ENCODE assay signal across 12 cellular contexts in the genomic region with DNA sequence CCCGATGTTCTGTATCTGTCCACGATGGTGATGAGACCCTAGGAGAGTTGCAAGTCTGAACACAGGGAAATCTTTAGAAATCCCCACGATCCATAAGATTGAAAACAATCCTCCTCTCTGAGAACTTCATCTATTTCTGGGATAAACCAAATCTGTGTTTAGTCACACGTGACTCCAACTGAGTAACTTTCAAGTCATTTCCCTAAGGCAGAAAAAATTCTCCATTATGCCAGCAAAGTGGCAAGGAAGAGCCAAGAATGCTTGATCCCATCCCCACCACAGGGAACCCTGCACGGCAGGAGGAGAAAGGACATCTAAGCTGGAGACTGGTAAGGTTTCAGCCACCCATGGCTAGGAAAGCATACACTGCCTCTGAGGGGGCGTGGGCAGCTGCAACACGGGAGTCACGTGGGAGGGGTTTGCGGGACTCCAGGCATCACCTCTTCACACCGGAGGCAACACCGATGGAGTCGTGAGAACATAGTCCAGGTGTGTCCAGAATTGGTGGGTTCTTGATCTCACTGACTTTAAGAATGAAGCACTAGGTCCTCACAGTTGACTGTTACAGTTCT. TPM values are rescaled to one million over a fixed set of nuclear protein-coding genes. Genes with fewer than 3 reads are reported as not detected.
A peak's percentile ranks its signal among the peaks of the same experiment; 100 is the strongest.
DNase-seq lines count a peak whose midpoint lies in the region; ATAC-seq, FAIRE-seq and TF ChIP-seq lines count a peak whose summit lies in the region.
"Had no signal": no experiment of that assay in that cellular context is flagged by ENCODE, and none has a peak within 500 bp of the region (broad histone marks: within the 10 kb centered on the region; RNA-seq: fewer than 3 reads in every experiment).

No MANE protein-coding gene starts in this region.

- H3K4me1 ChIP-seq in GM23338 (ENCODE audit: insufficient read depth) (peaks cover 6% of the 10 kb centered on the region; the same call in 1 of the 2 replicates), K562 (replicated peaks in 1 of 2; ENCODE audit: control insufficient read depth in 2 of 2, insufficient read depth in 2 of 2, low read length in 2 of 2) (peaks cover 9 to 37% of the 10 kb centered on the region in 2 experiments; a peak in 3 of 5 replicates)

- H3K9me3 Mint-ChIP-seq in GM23338 (peaks cover 27% of the 10 kb centered on the region), osteocyte (ENCODE audit: unreplicated experiment) (no peaks in the 10 kb centered on the region)
- H3K9me3 Mint-ChIP-seq: T-helper 2 cell treated with Interferon-gamma antibody and Interleukin-4, amounts not matched to agents 5 μg/mL and 100 μg/mL, for 36 hours had no signal

- no peaks in the 10 kb centered on the region for H3K9me1 ChIP-seq in K562 (ENCODE audit: control insufficient read depth, insufficient read depth, low read length)

- 0 out of 2 replicates have a peak, but pooled peaks cover 4% of the 10 kb centered on the region for H3K9me3 ChIP-seq in K562 (replicated peaks; ENCODE audit: control insufficient read depth, insufficient read depth, low read depth, low read length)
- H3K9me3 ChIP-seq: uterus had no signal

- 39% methylated on average over 12 of the region's 12 CpGs for WGBS in K562 (ENCODE audit: insufficient coverage, low coverage, missing lambda C conversion rate)

- H3K27me3 Mint-ChIP-seq in GM23338 (ENCODE audit: insufficient read depth, low read depth, poor library complexity) = peaks cover 24% of the 10 kb centered on the region
- H3K27me3 Mint-ChIP-seq in osteocyte (ENCODE audit: unreplicated experiment) = no peaks in the 10 kb centered on the region

- H3K4me3 ChIP-seq in GM23338 = no peak overlapping the region
- no peak overlapping the region for H3K4me3 ChIP-seq in K562
- H3K4me3 ChIP-seq: GM12878, uterus had no signal

- intact Hi-C loops in K562 (cut with micrococcal nuclease) = loop anchor here (5.0 kb wide), 1 partner anchor 77 kb away; no protein-coding TSS in a partner anchor

- no TSS peak for BruUV-seq in K562 (replicated peaks; lab: Mats Ljungman, UMichigan)

- no peak for FAIRE-seq in K562 (lab: Jason Lieb, UNC)
- FAIRE-seq: GM12878, GM19239 had no signal

- DNase-seq in GM23338 (ENCODE audit: low spot score) (no peak), K562 (ENCODE audit: extremely low read depth in 1 of 4, low spot score in 3 of 4) (no peak), osteocyte (ENCODE audit: extremely low spot score, unreplicated experiment) (no peak), anterior cingulate cortex (lab: John Stamatoyannopoulos, UW) (no peak), SHP77 (lab: John Stamatoyannopoulos, UW) (no peak)
- DNase-seq: Calu3, NCI-H1930, uterus had no signal

- in situ Hi-C loops in K562 (cut with MboI) = no loop called here

- no peak for TF ChIP-seq EP300 in K562 (IDR thresholded peaks at IDR 0.05; ENCODE audit: low read length)

- H2AFZ ChIP-seq in GM23338 (no peak overlapping the region), K562 (ENCODE audit: low read depth, low read length) (0 out of 2 replicates have a peak overlapping the region, but pooled peaks have one; percentile 51)

- H3K27ac Mint-ChIP-seq in GM23338 (no peak overlapping the region), osteocyte (ENCODE audit: unreplicated experiment) (peak overlapping the region; percentile 92)
- H3K27ac Mint-ChIP-seq: T-helper 2 cell treated with Interferon-gamma antibody and Interleukin-4, amounts not matched to agents 5 μg/mL and 100 μg/mL, for 36 hours had no signal

- H3K4me1 Mint-ChIP-seq in GM23338 (peaks cover 16% of the 10 kb centered on the region), osteocyte (ENCODE audit: unreplicated experiment) (peaks cover 59% of the 10 kb centered on the region)

- no peak overlapping the region for H3K4me2 ChIP-seq in GM23338
- H3K4me2 ChIP-seq in K562 (ENCODE audit: insufficient read depth, low read length) = no peak overlapping the region

- H3K36me3 Mint-ChIP-seq in GM23338 (ENCODE audit: low read depth) (peaks cover 31% of the 10 kb centered on the region), osteocyte (ENCODE audit: unreplicated experiment) (no peaks in the 10 kb centered on the region)

- H3K9ac ChIP-seq in K562 (ENCODE audit: insufficient read depth in 1 of 2, low read depth in 2 of 2, low read length in 2 of 2) = no peak overlapping the region

- ATAC-seq in GM23338 (no peak), K562 (no peak), HG03025 (IDR thresholded peaks at IDR 0.05; ENCODE audit: low FRiP score, unreplicated experiment) (no peak)
- ATAC-seq: GM12878 had no signal

- TF ChIP-seq CTCF in GM23338 (conservative IDR thresholded peaks at IDR 0.05; ENCODE audit: low read depth in 2 of 2) (no peak), K562 (IDR thresholded peaks at IDR 0.05 in 2 of 3, conservative IDR thresholded peaks at IDR 0.05 in 1 of 3; ENCODE audit: insufficient read depth in 2 of 3, low read depth in 1 of 3, low read length in 3 of 3) (no peak), osteocyte (IDR thresholded peaks at IDR 0.05) (no peak)

- no peak for TF ChIP-seq POLR2A in K562 (conservative IDR thresholded peaks at IDR 0.05)

- H3F3A ChIP-seq in GM23338 (replicated peaks; ENCODE audit: low read depth) = no peaks in the 10 kb centered on the region

- no peaks in the 10 kb centered on the region for H3K27me3 ChIP-seq in GM23338 (ENCODE audit: insufficient read depth)
- H3K27me3 ChIP-seq in K562 (ENCODE audit: control insufficient read depth in 2 of 2, insufficient read depth in 2 of 2, low read length in 2 of 2) = no peaks in the 10 kb centered on the region
- H3K27me3 ChIP-seq: uterus had no signal

- H3K79me2 ChIP-seq in GM23338 (replicated peaks; ENCODE audit: insufficient read depth) = peaks cover 19% of the 10 kb centered on the region
- peaks cover 22% of the 10 kb centered on the region for H3K79me2 ChIP-seq in K562 (ENCODE audit: control insufficient read depth, insufficient read depth, low read length)

- no peak for TF ChIP-seq RAD21 in K562 (CRISPR knock-in tag; conservative IDR thresholded peaks at IDR 0.05 in 1 of 2, IDR thresholded peaks at IDR 0.05 in 1 of 2)

- POLR2A ChIA-PET in K562 (lab: Yijun Ruan, JAX) = interaction anchor here (0.7 to 0.8 kb wide), 2 partner anchors 14 to 38 kb away, joined by 3 to 4 read pairs; no protein-coding TSS in a partner anchor

- peaks cover 9% of the 10 kb centered on the region for H4K20me1 ChIP-seq in GM23338 (replicated peaks; ENCODE audit: insufficient read depth)
- 0 out of 2 replicates have a peak, but pooled peaks cover 8% of the 10 kb centered on the region for H4K20me1 ChIP-seq in K562 (replicated peaks; ENCODE audit: control insufficient read depth, insufficient read depth, low read length)

- peaks cover 5% of the 10 kb centered on the region; the same call in 1 of the 2 replicates for H3K36me3 ChIP-seq in GM23338 (ENCODE audit: insufficient read depth)
- H3K36me3 ChIP-seq in K562 (ENCODE audit: control insufficient read depth, insufficient read depth, low read length) = peaks cover 5% of the 10 kb centered on the region; the same call in 2 of the 3 replicates
- H3K36me3 ChIP-seq: uterus had no signal

- CTCF ChIA-PET in K562 (lab: Yijun Ruan, JAX; ENCODE audit: low intra/inter-chr PET ratio) = no interaction called here

- H3K9me2 ChIP-seq in GM23338 (ENCODE audit: insufficient read depth) = no peaks in the 10 kb centered on the region

- H3K4me3 Mint-ChIP-seq in GM23338 = peak overlapping the region; percentile 14; the same call in 1 of the 3 replicates
- H3K4me3 Mint-ChIP-seq in osteocyte (ENCODE audit: unreplicated experiment) = peak overlapping the region; percentile 12

- H3K27ac ChIP-seq in GM23338 (ENCODE audit: low read depth) (no peak overlapping the region), K562 (ENCODE audit: extremely low read depth, low read depth, low read length) (no peak overlapping the region)
- H3K27ac ChIP-seq: uterus had no signal

RNA-seq across cellular contexts. Expression of a gene that starts 2.9 kb away (rescaled TPM):
- total RNA-seq in GM23338 (2014; rRNA removed; shearing (Covaris generic)) = 381 and 392 TPM in 2 replicates
- polyA plus RNA-seq in GM23338 (2016; fragmentation: Nextera tagmentation; extraction: Ambion mirVana) (215 and 225 TPM in 2 replicates), K562 (2011; rRNA removed) (54.2 and 66.2 TPM in 2 replicates), K562 (2014; fragmentation: Illumina TruSeq; extraction: Trizol) (7.8 and 43.9 TPM in 2 replicates), K562 (2014; fragmentation: Nextera tagmentation; extraction: Ambion mirVana) (10 to 100 TPM in 1 of 2 experiments, 1 to 10 TPM in 1; 4.2 to 20.6 TPM), K562 (2014; rRNA removed) (138 and 148 TPM in 2 replicates)
- total RNA-seq in K562 (2011; cell fraction: chromatin; rRNA removed; ENCODE audit: low replicate concordance) = 12.2 and 40.0 TPM in 2 replicates
- total RNA-seq in K562 (2011; cell fraction: nucleolus; rRNA removed) = 43.4 and 62.2 TPM in 2 replicates
- 31.2 and 34.7 TPM in 2 replicates for total RNA-seq in K562 (2011; cell fraction: nucleoplasm; rRNA removed)
- total RNA-seq in K562 (2014; rRNA removed) (186 and 216 TPM in 2 replicates), K562 (2014; rRNA removed; fragmentation: Illumina TruSeq; extraction: Trizol) (4.8 and 6.1 TPM in 2 replicates), K562 (2015; rRNA removed; fragmentation: Illumina TruSeq; extraction: Trizol) (55.9 and 57.8 TPM in 2 replicates), K562 (2021) (111 and 113 TPM in 2 replicates), osteocyte (50.1 and 52.3 TPM in 2 replicates)
- 115 and 354 TPM in 2 replicates for polyA plus RNA-seq in K562 (2011; cell fraction: cytosol; rRNA removed)
- 75.6 and 121 TPM in 2 replicates for polyA plus RNA-seq in K562 (2011; cell fraction: nucleus; rRNA removed)
- 69.5 and 80.9 TPM in 2 replicates for polyA plus RNA-seq in K562 (2012)
- polyA minus RNA-seq in K562 (2011; rRNA and poly(A)+ RNA removed) = 6.6 and 10.6 TPM in 2 replicates
- 31.0 and 34.2 TPM in 2 replicates for polyA minus RNA-seq in K562 (2011; cell fraction: cytosol; rRNA and poly(A)+ RNA removed)
- 16.2 and 20.1 TPM in 2 replicates for polyA minus RNA-seq in K562 (2011; cell fraction: nucleus; rRNA and poly(A)+ RNA removed)

RNA-seq across cellular contexts. Expression of a gene that starts 26.0 kb away (rescaled TPM):
- 4.3 and 11.6 TPM in 2 replicates for total RNA-seq in GM23338 (2014; rRNA removed; shearing (Covaris generic))
- polyA plus RNA-seq in GM23338 (2016; fragmentation: Nextera tagmentation; extraction: Ambion mirVana) = 9.5 and 12.4 TPM in 2 replicates
- total RNA-seq in K562 (2011; cell fraction: chromatin; rRNA removed; ENCODE audit: low replicate concordance) = 17.1 and 35.0 TPM in 2 replicates
- 12.5 and 17.5 TPM in 2 replicates for total RNA-seq in K562 (2011; cell fraction: nucleolus; rRNA removed)
- 16.8 and 20.0 TPM in 2 replicates for total RNA-seq in K562 (2011; cell fraction: nucleoplasm; rRNA removed)
- 4.4 and 5.9 TPM in 2 replicates for total RNA-seq in K562 (2014; rRNA removed)
- total RNA-seq in K562 (2014; rRNA removed; fragmentation: Illumina TruSeq; extraction: Trizol) = 2.0 and 2.2 TPM in 2 replicates
- 3.5 and 3.6 TPM in 2 replicates for total RNA-seq in K562 (2015; rRNA removed; fragmentation: Illumina TruSeq; extraction: Trizol)
- total RNA-seq in K562 (2021) = 4.2 and 4.9 TPM in 2 replicates
- polyA plus RNA-seq in K562 (2011; rRNA removed) = 4.2 and 5.2 TPM in 2 replicates
- polyA plus RNA-seq in K562 (2011; cell fraction: cytosol; rRNA removed) = 2.7 and 4.0 TPM in 2 replicates
- polyA plus RNA-seq in K562 (2011; cell fraction: nucleus; rRNA removed) = 39.1 and 54.9 TPM in 2 replicates
- 6.0 and 16.4 TPM in 2 replicates for polyA plus RNA-seq in K562 (2012)
- 3.9 and 4.3 TPM in 2 replicates for polyA plus RNA-seq in K562 (2014; fragmentation: Illumina TruSeq; extraction: Trizol)
- polyA plus RNA-seq in K562 (2014; fragmentation: Nextera tagmentation; extraction: Ambion mirVana) = under 1 TPM; 0.53 to 0.74 TPM
- 3.6 and 5.3 TPM in 2 replicates for polyA plus RNA-seq in K562 (2014; rRNA removed)
- 2.6 and 2.7 TPM in 2 replicates for polyA minus RNA-seq in K562 (2011; rRNA and poly(A)+ RNA removed)
- polyA minus RNA-seq in K562 (2011; cell fraction: cytosol; rRNA and poly(A)+ RNA removed) = 1.3 and 1.6 TPM in 2 replicates
- 6.4 and 9.8 TPM in 2 replicates for polyA minus RNA-seq in K562 (2011; cell fraction: nucleus; rRNA and poly(A)+ RNA removed)
- total RNA-seq in osteocyte = 3.7 and 4.5 TPM in 2 replicates

RNA-seq across cellular contexts. Expression of a gene that starts 45.5 kb away (rescaled TPM):
- 74.3 and 78.7 TPM in 2 replicates for total RNA-seq in GM23338 (2014; rRNA removed; shearing (Covaris generic))
- polyA plus RNA-seq in GM23338 (2016; fragmentation: Nextera tagmentation; extraction: Ambion mirVana) = 19.2 and 23.7 TPM in 2 replicates
- total RNA-seq in K562 (2011; cell fraction: chromatin; rRNA removed; ENCODE audit: low replicate concordance) = 90.8 and 209 TPM in 2 replicates
- 135 and 136 TPM in 2 replicates for total RNA-seq in K562 (2011; cell fraction: nucleolus; rRNA removed)
- 81.8 and 88.4 TPM in 2 replicates for total RNA-seq in K562 (2011; cell fraction: nucleoplasm; rRNA removed)
- 80.1 and 91.2 TPM in 2 replicates for total RNA-seq in K562 (2014; rRNA removed)
- total RNA-seq in K562 (2014; rRNA removed; fragmentation: Illumina TruSeq; extraction: Trizol) = 25.9 and 37.5 TPM in 2 replicates
- 74.5 and 75.1 TPM in 2 replicates for total RNA-seq in K562 (2015; rRNA removed; fragmentation: Illumina TruSeq; extraction: Trizol)
- 117 and 132 TPM in 2 replicates for total RNA-seq in K562 (2021)
- 71.8 and 79.3 TPM in 2 replicates for polyA plus RNA-seq in K562 (2011; rRNA removed)
- polyA plus RNA-seq in K562 (2011; cell fraction: cytosol; rRNA removed) = 96.5 and 143 TPM in 2 replicates
- 217 and 312 TPM in 2 replicates for polyA plus RNA-seq in K562 (2011; cell fraction: nucleus; rRNA removed)
- polyA plus RNA-seq in K562 (2012) = 86.9 and 120 TPM in 2 replicates
- polyA plus RNA-seq in K562 (2014; fragmentation: Illumina TruSeq; extraction: Trizol) = 82.0 and 89.7 TPM in 2 replicates
- 1 to 10 TPM in 1 of 2 experiments, under 1 TPM in 1; 0.49 to 1.3 TPM for polyA plus RNA-seq in K562 (2014; fragmentation: Nextera tagmentation; extraction: Ambion mirVana)
- 106 TPM in 2 replicates for polyA plus RNA-seq in K562 (2014; rRNA removed)
- polyA minus RNA-seq in K562 (2011; rRNA and poly(A)+ RNA removed) = 41.9 and 67.3 TPM in 2 replicates
- 64.3 and 80.4 TPM in 2 replicates for polyA minus RNA-seq in K562 (2011; cell fraction: cytosol; rRNA and poly(A)+ RNA removed)
- polyA minus RNA-seq in K562 (2011; cell fraction: nucleus; rRNA and poly(A)+ RNA removed) = 29.8 and 38.1 TPM in 2 replicates
- total RNA-seq in osteocyte = 157 and 160 TPM in 2 replicates

RNA-seq across cellular contexts. Expression of a gene that starts 50.9 kb away (rescaled TPM):
- total RNA-seq in GM23338 (2014; rRNA removed; shearing (Covaris generic)) = 4.4 and 7.5 TPM in 2 replicates
- polyA plus RNA-seq in GM23338 (2016; fragmentation: Nextera tagmentation; extraction: Ambion mirVana) (0.66 and 0.70 TPM in 2 replicates), K562 (2011; rRNA removed) (2.2 and 2.4 TPM in 2 replicates), K562 (2014; fragmentation: Illumina TruSeq; extraction: Trizol) (2.4 and 4.5 TPM in 2 replicates), K562 (2014; fragmentation: Nextera tagmentation; extraction: Ambion mirVana) (under 1 TPM; 0.03 to 0.08 TPM), K562 (2014; rRNA removed) (2.9 and 3.7 TPM in 2 replicates)
- total RNA-seq in K562 (2011; cell fraction: chromatin; rRNA removed; ENCODE audit: low replicate concordance) = 3.2 and 14.3 TPM in 2 replicates
- 17.5 and 19.2 TPM in 2 replicates for total RNA-seq in K562 (2011; cell fraction: nucleolus; rRNA removed)
- 7.6 and 8.4 TPM in 2 replicates for total RNA-seq in K562 (2011; cell fraction: nucleoplasm; rRNA removed)
- total RNA-seq in K562 (2014; rRNA removed) (5.5 and 7.2 TPM in 2 replicates), K562 (2014; rRNA removed; fragmentation: Illumina TruSeq; extraction: Trizol) (1.4 and 1.5 TPM in 2 replicates), K562 (2015; rRNA removed; fragmentation: Illumina TruSeq; extraction: Trizol) (5.1 TPM in 2 replicates), K562 (2021) (7.4 and 8.5 TPM in 2 replicates), osteocyte (2.7 and 3.1 TPM in 2 replicates)
- 3.5 and 9.0 TPM in 2 replicates for polyA plus RNA-seq in K562 (2011; cell fraction: cytosol; rRNA removed)
- polyA plus RNA-seq in K562 (2011; cell fraction: nucleus; rRNA removed) = 3.6 and 6.6 TPM in 2 replicates
- polyA plus RNA-seq in K562 (2012) = 4.5 and 5.8 TPM in 2 replicates
- 2.9 and 4.9 TPM in 2 replicates for polyA minus RNA-seq in K562 (2011; rRNA and poly(A)+ RNA removed)
- 6.0 and 8.7 TPM in 2 replicates for polyA minus RNA-seq in K562 (2011; cell fraction: cytosol; rRNA and poly(A)+ RNA removed)
- polyA minus RNA-seq in K562 (2011; cell fraction: nucleus; rRNA and poly(A)+ RNA removed) = 12.0 and 13.1 TPM in 2 replicates
